Comparison of ENCODE assay signal across 14 cellular contexts in the genomic region with DNA sequence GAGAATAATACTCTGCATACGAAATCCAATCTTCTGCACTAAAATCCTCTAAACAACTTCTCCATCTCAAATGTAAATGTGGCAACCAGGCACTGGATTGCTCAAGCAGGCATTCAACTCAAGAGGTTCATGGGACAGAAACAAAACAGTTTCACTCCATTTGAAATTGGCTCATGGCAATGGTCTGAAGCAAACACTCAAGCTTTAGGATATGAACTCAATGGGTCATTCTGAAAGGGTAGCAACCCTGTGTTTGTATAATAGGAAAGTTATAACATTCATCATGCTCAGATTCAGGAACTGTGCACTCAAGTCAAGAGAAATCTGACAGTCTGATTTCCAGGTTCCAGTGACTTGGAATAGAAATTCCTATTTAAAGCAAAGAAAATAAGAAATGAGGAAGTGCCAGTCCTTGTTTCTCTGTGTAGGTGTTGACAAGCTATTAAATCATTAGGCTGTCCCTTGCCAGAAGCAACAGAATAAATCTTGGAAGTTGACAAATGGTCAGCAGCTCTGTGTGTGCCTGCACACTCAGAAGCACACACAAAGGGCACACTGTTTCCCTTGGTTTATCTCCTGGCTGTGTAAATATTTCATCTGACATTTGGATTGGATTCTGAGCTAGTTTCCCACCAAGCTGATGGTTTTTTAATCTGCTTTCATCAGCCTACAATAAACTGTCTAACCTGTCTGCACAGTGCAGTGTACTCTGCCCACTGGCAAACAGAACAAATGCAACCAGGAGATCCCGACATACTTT.
A peak's percentile ranks its signal among the peaks of the same experiment; 100 is the strongest.
DNase-seq lines count a peak whose midpoint lies in the region; TF ChIP-seq lines count a peak whose summit lies in the region.
"Had no signal": no experiment of that assay in that cellular context is flagged by ENCODE, and none has a peak within 500 bp of the region (broad histone marks: within the 10 kb centered on the region; RNA-seq: fewer than 3 reads in every experiment).

No MANE protein-coding gene starts in this region.

- no peak overlapping the region for H3K27ac ChIP-seq in smooth muscle cell (ENCODE audit: low read depth)
- H3K27ac ChIP-seq: tibial artery had no signal

- no peaks in the 10 kb centered on the region for H3K4me1 ChIP-seq in smooth muscle cell (ENCODE audit: low read depth)

- H3K79me2 ChIP-seq in smooth muscle cell (ENCODE audit: low read depth): no peaks in the 10 kb centered on the region

- TF ChIP-seq CTCF in smooth muscle cell (IDR thresholded peaks at IDR 0.05; ENCODE audit: borderline replicate concordance, insufficient read depth, poor library complexity, severe bottlenecking): no peak

- DNase-seq in NCI-H1092 treated with DMSO at 0.1 percent for 48 hours (lab: John Stamatoyannopoulos, UW) (peak; percentile 40), NCI-H1092 (lab: John Stamatoyannopoulos, UW) (no peak), RPMI7951 (ENCODE audit: low read depth) (peak; percentile 21), glomerular endothelial cell (ENCODE audit: extremely low read depth, low read depth, low spot score) (peak; percentile 20), renal cortical epithelial cell (ENCODE audit: low read depth) (peak; percentile 42), COLO668 (lab: John Stamatoyannopoulos, UW; ENCODE audit: unreplicated experiment) (no peak), smooth muscle cell (lab: John Stamatoyannopoulos, UW; ENCODE audit: unreplicated experiment) (no peak)
- no peak for DNase-seq in stimulated activated CD4-positive, alpha-beta T cell treated with anti-CD3 and anti-CD28 coated beads, Interleukin-15, amount 100 ng/mL, for 24 hours
- DNase-seq: 8988T; activated gamma-delta T cell treated with Interleukin-2 at 50 U/mL for 16 hours; erythroblast; naive thymus-derived CD8-positive, alpha-beta T cell; NCI-H524; tibial artery had no signal

- no peak overlapping the region for H2AFZ ChIP-seq in smooth muscle cell (ENCODE audit: low read depth)

- no peaks in the 10 kb centered on the region for H3K9me3 ChIP-seq in smooth muscle cell (replicated peaks; ENCODE audit: low read depth)
- H3K9me3 ChIP-seq: tibial artery had no signal

- 65% methylated on average over 2 of the region's 2 CpGs for WGBS in smooth muscle cell (ENCODE audit: low lambda C conversion rate)

- no peaks in the 10 kb centered on the region for H4K20me1 ChIP-seq in smooth muscle cell (ENCODE audit: low read depth)

- H3K9ac ChIP-seq in smooth muscle cell (ENCODE audit: low read depth): no peak overlapping the region

- H3K36me3 ChIP-seq in smooth muscle cell (ENCODE audit: low read depth): no peaks in the 10 kb centered on the region
- H3K36me3 ChIP-seq: tibial artery had no signal

- H3K27me3 ChIP-seq in smooth muscle cell (ENCODE audit: low read depth): no peaks in the 10 kb centered on the region
- H3K27me3 ChIP-seq: tibial artery had no signal

- H3F3A ChIP-seq in smooth muscle cell (ENCODE audit: low read depth): no peaks in the 10 kb centered on the region

- H3K4me3 ChIP-seq in smooth muscle cell: no peak overlapping the region
- H3K4me3 ChIP-seq: tibial artery had no signal

- H3K4me2 ChIP-seq in smooth muscle cell: no peak overlapping the region

Comparison
In these comparisons a context has a peak if more than half of its experiments do, and no peak if none do; other contexts are left out.
1. DNase-seq: peak in NCI-H1092 treated with DMSO at 0.1 percent for 48 hours (single experiment), RPMI7951 (single experiment), glomerular endothelial cell (single experiment) and renal cortical epithelial cell (single experiment); none in NCI-H1092 (single experiment), COLO668 (single experiment), stimulated activated CD4-positive, alpha-beta T cell treated with anti-CD3 and anti-CD28 coated beads, Interleukin-15, amount 100 ng/mL, for 24 hours (single experiment) and smooth muscle cell (single experiment).